In genomic region chr4:148089624-148090023, GRCh38 we compare ENCODE assay signal across 22 cellular contexts.
DNase-seq lines count a peak whose midpoint lies in the region; ATAC-seq and TF ChIP-seq lines count a peak whose summit lies in the region.
"Had no signal": no experiment of that assay in that cellular context is flagged by ENCODE, and none has a peak within 500 bp of the region (broad histone marks: within the 10 kb centered on the region; RNA-seq: fewer than 3 reads in every experiment).

No MANE protein-coding gene starts in this region.

- H3K4me1 ChIP-seq in right cardiac atrium (ENCODE audit: control insufficient read depth, insufficient read depth, low read length): peaks cover 4% of the 10 kb centered on the region
- H3K4me1 ChIP-seq in heart left ventricle: peaks cover 0 to 36% (median 6%) of the 10 kb centered on the region in 12 donors
- no peaks in the 10 kb centered on the region for H3K4me1 ChIP-seq in mucosa of descending colon (ENCODE audit: low read depth)
- no peaks in the 10 kb centered on the region for H3K4me1 ChIP-seq in upper lobe of right lung
- H3K4me1 ChIP-seq: HAP-1 had no signal

- peak overlapping the region; percentile 4 to 62 for H3K27ac Mint-ChIP-seq in effector memory CD8-positive, alpha-beta T cell
- H3K27ac Mint-ChIP-seq: B cell, GM23338 had no signal

- TF ChIP-seq CTCF in heart left ventricle (IDR thresholded peaks at IDR 0.05): no peak
- no peak for TF ChIP-seq CTCF in mucosa of descending colon (IDR thresholded peaks at IDR 0.05)
- no peak for TF ChIP-seq CTCF in upper lobe of right lung (IDR thresholded peaks at IDR 0.05)

- peaks cover 21 to 36% of the 10 kb centered on the region in 2 donors for H3K4me1 Mint-ChIP-seq in effector memory CD8-positive, alpha-beta T cell (ENCODE audit: low read depth in 2 of 2)
- H3K4me1 Mint-ChIP-seq: B cell, CD14-positive monocyte had no signal

- ATAC-seq in right cardiac atrium: peak; percentile 44 to 53
- no peak for ATAC-seq in heart left ventricle
- no peak for ATAC-seq in effector memory CD8-positive, alpha-beta T cell (replicated peaks)
- peak; percentile 58 for ATAC-seq in mucosa of descending colon
- ATAC-seq in upper lobe of right lung: peak; percentile 25
- no peak for ATAC-seq in HG02852 (IDR thresholded peaks at IDR 0.05; ENCODE audit: unreplicated experiment)
- ATAC-seq: GM23338 had no signal

- 94% methylated on average over 6 of the region's 6 CpGs for WGBS in right cardiac atrium
- WGBS in heart left ventricle, 4 donors: 92 to 96% (median 93%) methylated on average over 6 of the region's 6 CpGs

- DNase-seq in right cardiac atrium: no peak
- DNase-seq in heart left ventricle: no peak
- no peak for DNase-seq in effector memory CD8-positive, alpha-beta T cell
- no peak for DNase-seq in mucosa of descending colon
- no peak for DNase-seq in upper lobe of right lung
- no peak for DNase-seq in SKM-1 (lab: John Stamatoyannopoulos, UW; ENCODE audit: unreplicated experiment)
- DNase-seq in medulla oblongata (ENCODE audit: extremely low spot score): no peak
- DNase-seq: 8988T, DMS53, GDM1, KBM-7, MM.1S, NCI-H1048, NCI-H1417 treated with DMSO at 0.1 percent for 48 hours, NCI-H187, NCI-H2107 had no signal

- H3K27me3 ChIP-seq in right cardiac atrium (ENCODE audit: control insufficient read depth, insufficient read depth) (no peaks in the 10 kb centered on the region), heart left ventricle (no peaks in the 10 kb centered on the region), upper lobe of right lung (no peaks in the 10 kb centered on the region)

- H3K9me3 ChIP-seq in right cardiac atrium (ENCODE audit: control insufficient read depth, low read length) (no peaks in the 10 kb centered on the region), heart left ventricle (no peaks in the 10 kb centered on the region), mucosa of descending colon (no peaks in the 10 kb centered on the region), upper lobe of right lung (no peaks in the 10 kb centered on the region)
- H3K9me3 ChIP-seq: HAP-1 had no signal

- H3K27ac ChIP-seq in right cardiac atrium (ENCODE audit: low read length) (no peak overlapping the region), heart left ventricle (no peak overlapping the region), upper lobe of right lung (no peak overlapping the region)
- H3K27ac ChIP-seq: RWPE1 had no signal

- peaks cover 5% of the 10 kb centered on the region for H3K36me3 Mint-ChIP-seq in effector memory CD8-positive, alpha-beta T cell (ENCODE audit: insufficient read depth)
- H3K36me3 Mint-ChIP-seq: CD14-positive monocyte had no signal

- TF ChIP-seq POLR2A in heart left ventricle (IDR thresholded peaks at IDR 0.05): no peak

- H3K4me3 Mint-ChIP-seq in effector memory CD8-positive, alpha-beta T cell: no peak overlapping the region
- H3K4me3 Mint-ChIP-seq: B cell, CD14-positive monocyte, GM23338 had no signal

- H3K9me3 Mint-ChIP-seq in effector memory CD8-positive, alpha-beta T cell: no peaks in the 10 kb centered on the region
- H3K9me3 Mint-ChIP-seq: GM23338 had no signal

- H3K4me3 ChIP-seq in right cardiac atrium (ENCODE audit: low read length) (no peak overlapping the region), heart left ventricle (no peak overlapping the region), mucosa of descending colon (no peak overlapping the region), upper lobe of right lung (no peak overlapping the region)
- H3K4me3 ChIP-seq: GM23338, HAP-1 had no signal

- intact Hi-C loops in right cardiac atrium (cut with DNase I): no loop called here
- intact Hi-C loops in heart left ventricle (cut with DNase I): no loop called here
- intact Hi-C loops in mucosa of descending colon (cut with DNase I, micrococcal nuclease): no loop called here
- intact Hi-C loops in upper lobe of right lung (cut with DNase I): no loop called here

- no peaks in the 10 kb centered on the region for H3K27me3 Mint-ChIP-seq in effector memory CD8-positive, alpha-beta T cell
- H3K27me3 Mint-ChIP-seq: B cell had no signal

- no peaks in the 10 kb centered on the region for H3K36me3 ChIP-seq in heart left ventricle
- H3K36me3 ChIP-seq in mucosa of descending colon (ENCODE audit: low read depth): no peaks in the 10 kb centered on the region
- H3K36me3 ChIP-seq in upper lobe of right lung: no peaks in the 10 kb centered on the region
- H3K36me3 ChIP-seq: HAP-1 had no signal

Comparison
In these comparisons a context has a peak if more than half of its experiments do, and no peak if none do; other contexts are left out.
1. ATAC-seq: peak in right cardiac atrium (2 of 2), mucosa of descending colon (single experiment) and upper lobe of right lung (single experiment); none in heart left ventricle (0 of 4), effector memory CD8-positive, alpha-beta T cell (single experiment) and HG02852 (single experiment).